8 cellular contexts compared by ENCODE assay signal in genomic region chr12:110742718-110743570, GRCh38. TPM values are rescaled to one million over a fixed set of nuclear protein-coding genes. Genes with fewer than 3 reads are reported as not detected.
DNase-seq lines count a peak whose midpoint lies in the region; ATAC-seq, FAIRE-seq and TF ChIP-seq lines count a peak whose summit lies in the region.

Gene PPP1CC (minus strand): TSS chr12:110742891. CDS start chr12:110742707, 184 bp downstream.

- no peaks in the 10 kb centered on the region for H3K36me3 ChIP-seq in kidney (ENCODE audit: control insufficient read depth in 1 of 2, insufficient read depth in 2 of 2, low read length in 2 of 2)

- H3K27ac ChIP-seq in kidney (ENCODE audit: low read depth in 2 of 2, low read length in 2 of 2), result peak within 1 kb of the TSS; percentile 71 to 88

- intact Hi-C loops in kidney (cut with DNase I), result no loop called here

- H3K9me3 ChIP-seq in kidney (ENCODE audit: control insufficient read depth in 1 of 2, low read length in 2 of 2), result no peaks in the 10 kb centered on the region

- H3K4me3 ChIP-seq in kidney (ENCODE audit: low read length in 2 of 2), result peak within 1 kb of the TSS; percentile 88 to 91

- H3K9ac ChIP-seq in kidney (ENCODE audit: low read length in 2 of 2), result peak within 1 kb of the TSS; percentile 53 to 83

- TF ChIP-seq CTCF in kidney (IDR thresholded peaks at IDR 0.05; ENCODE audit: borderline replicate concordance, extremely low read depth, insufficient read depth), result no peak

- ATAC-seq in GM19043 (IDR thresholded peaks at IDR 0.05; ENCODE audit: low read depth, unreplicated experiment) (peak; percentile 56), HG03378 (IDR thresholded peaks at IDR 0.05; ENCODE audit: unreplicated experiment) (peak; percentile 44)

- peak; percentile 97 for DNase-seq in AG08396 (ENCODE audit: low spot score)
- peak; percentile 92 for DNase-seq in NCI-H510A (lab: John Stamatoyannopoulos, UW)
- peak; percentile 86 for DNase-seq in activated CD4-positive, alpha-beta T cell treated with anti-CD3 and anti-CD28 coated beads for 1 hour
- peak; percentile 95 for DNase-seq in cerebellum (ENCODE audit: low spot score)
- peak; percentile 97 for DNase-seq in kidney
- DNase-seq in stimulated activated CD4-positive, alpha-beta T cell treated with anti-CD3 and anti-CD28 coated beads, Interleukin-15, amount 100 ng/mL, for 1 hour (ENCODE audit: low read depth in 1 of 2, low spot score in 1 of 2), result peak; percentile 85 to 86

- no peak for FAIRE-seq in kidney (lab: Jason Lieb, UNC)

- peaks cover 12 to 15% of the 10 kb centered on the region in 2 donors for H3K4me1 ChIP-seq in kidney (ENCODE audit: control insufficient read depth in 1 of 2, insufficient read depth in 1 of 2, low read depth in 1 of 2, low read length in 2 of 2)

RNA-seq across cellular contexts. Expression of gene PPP1CC, which starts in this region (rescaled TPM):
- 129 TPM for total RNA-seq in cerebellum
- 82.3 TPM for total RNA-seq in kidney
- polyA plus RNA-seq in kidney (ENCODE audit: insufficient read depth, low read depth, low replicate concordance), result 57.0 TPM

Comparison
In these comparisons a context has a peak if more than half of its experiments do, and no peak if none do; other contexts are left out.
1. Peak in every context shown above with its lines: DNase-seq, ATAC-seq, H3K4me3 ChIP-seq and H3K27ac ChIP-seq.